In the genomic region with DNA sequence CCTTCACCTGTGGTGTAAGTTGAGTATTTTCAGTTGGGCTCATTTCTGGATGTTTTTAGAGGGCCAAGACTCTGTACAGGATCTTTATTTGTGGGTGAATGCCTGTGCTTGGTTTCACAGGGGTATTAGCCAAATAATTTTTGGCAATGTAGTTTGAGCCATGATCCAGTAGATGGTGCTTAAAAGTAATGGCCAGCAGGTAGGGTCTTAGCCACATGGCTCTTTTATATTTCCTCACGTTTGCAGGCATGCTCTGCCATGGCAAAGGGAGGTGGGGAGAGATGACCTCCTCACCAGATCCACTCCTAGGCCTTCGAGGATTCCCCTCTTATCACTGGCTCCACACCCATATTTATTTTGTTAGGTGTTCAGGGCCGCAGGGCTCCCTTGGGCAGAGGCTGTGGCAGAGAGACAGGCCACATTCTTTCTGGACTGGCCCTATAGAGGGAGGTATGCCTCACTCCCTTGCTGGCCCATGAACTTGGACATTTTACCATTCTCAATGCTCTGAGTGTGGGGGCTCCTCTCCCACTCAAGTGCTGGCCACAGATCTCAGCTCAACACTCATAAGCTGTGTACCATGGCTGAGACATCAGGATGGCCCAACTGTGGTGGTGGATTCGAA, we compare ENCODE assay signal across 2 cellular contexts.
TF ChIP-seq lines count a peak whose summit lies in the region.

No MANE protein-coding gene starts in this region.

TF ChIP-seq in SK-N-SH, 30 proteins besides CTCF, POLR2A, EP300 and RAD21:
- TF ChIP-seq IRF3 (IDR thresholded peaks at IDR 0.05; ENCODE audit: low read depth, low read length) (no peak), ELF1 (IDR thresholded peaks at IDR 0.05) (no peak), MXI1 (IDR thresholded peaks at IDR 0.05; ENCODE audit: low read depth, low read length) (no peak), SIN3A (IDR thresholded peaks at IDR 0.05; ENCODE audit: borderline replicate concordance, low read depth, low read length) (no peak), ZBTB33 (IDR thresholded peaks at IDR 0.05; ENCODE audit: borderline replicate concordance, low read depth) (no peak)
TF ChIP-seq in SK-N-SH: peak in this region for 0.

TF ChIP-seq in SK-N-SH treated with all-trans-retinoic acid at 6 μM for 48 hours, 23 proteins besides CTCF, POLR2A, EP300 and RAD21:
- TF ChIP-seq PATZ1 (CRISPR knock-in tag; IDR thresholded peaks at IDR 0.05; ENCODE audit: borderline replicate concordance) (no peak), ZFP3 (CRISPR knock-in tag; IDR thresholded peaks at IDR 0.05) (no peak), CSDC2 (CRISPR knock-in tag; IDR thresholded peaks at IDR 0.05) (no peak), BACH2 (CRISPR knock-in tag; IDR thresholded peaks at IDR 0.05; ENCODE audit: borderline replicate concordance) (no peak), RARB (CRISPR knock-in tag; IDR thresholded peaks at IDR 0.05) (no peak), PPARA (CRISPR knock-in tag; IDR thresholded peaks at IDR 0.05; ENCODE audit: borderline replicate concordance) (no peak), ZNF565 (CRISPR knock-in tag; conservative IDR thresholded peaks at IDR 0.05; ENCODE audit: low read depth) (no peak)
- TF ChIP-seq, protein P1, sequence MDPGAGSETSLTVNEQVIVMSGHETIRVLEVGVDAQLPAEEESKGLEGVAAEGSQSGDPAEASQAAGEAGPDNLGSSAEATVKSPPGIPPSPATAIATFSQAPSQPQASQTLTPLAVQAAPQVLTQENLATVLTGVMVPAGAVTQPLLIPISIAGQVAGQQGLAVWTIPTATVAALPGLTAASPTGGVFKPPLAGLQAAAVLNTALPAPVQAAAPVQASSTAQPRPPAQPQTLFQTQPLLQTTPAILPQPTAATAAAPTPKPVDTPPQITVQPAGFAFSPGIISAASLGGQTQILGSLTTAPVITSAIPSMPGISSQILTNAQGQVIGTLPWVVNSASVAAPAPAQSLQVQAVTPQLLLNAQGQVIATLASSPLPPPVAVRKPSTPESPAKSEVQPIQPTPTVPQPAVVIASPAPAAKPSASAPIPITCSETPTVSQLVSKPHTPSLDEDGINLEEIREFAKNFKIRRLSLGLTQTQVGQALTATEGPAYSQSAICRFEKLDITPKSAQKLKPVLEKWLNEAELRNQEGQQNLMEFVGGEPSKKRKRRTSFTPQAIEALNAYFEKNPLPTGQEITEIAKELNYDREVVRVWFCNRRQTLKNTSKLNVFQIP (CRISPR knock-in tag; IDR thresholded peaks at IDR 0.05; ENCODE audit: borderline replicate concordance, low read depth): no peak
TF ChIP-seq in SK-N-SH treated with all-trans-retinoic acid at 6 μM for 48 hours: peak in this region for 0.
